Comparison of ENCODE assay signal across 25 cellular contexts in the genomic region with DNA sequence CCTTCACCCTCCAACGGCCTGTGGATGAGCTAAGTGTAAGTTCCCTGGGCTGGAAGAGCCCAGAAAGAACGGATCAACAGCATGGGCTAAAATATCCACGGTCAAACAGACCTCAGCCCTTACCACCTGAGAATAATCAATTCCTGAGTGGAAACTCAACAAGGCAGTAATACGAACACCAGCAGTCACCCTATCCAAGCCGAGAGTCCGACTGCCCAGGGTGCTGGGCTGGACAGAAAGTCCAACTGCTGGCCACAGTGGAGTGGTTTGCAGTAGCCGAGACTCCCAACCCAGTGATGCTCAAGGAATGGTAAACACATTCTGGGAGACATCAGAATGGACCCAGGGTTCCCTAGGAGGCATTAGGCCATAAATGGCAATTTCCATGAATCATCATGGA. TPM values are rescaled to one million over a fixed set of nuclear protein-coding genes. Genes with fewer than 3 reads are reported as not detected.
DNase-seq lines count a peak whose midpoint lies in the region; ATAC-seq, FAIRE-seq and TF ChIP-seq lines count a peak whose summit lies in the region.
"Had no signal": no experiment of that assay in that cellular context is flagged by ENCODE, and none has a peak within 500 bp of the region (broad histone marks: within the 10 kb centered on the region; RNA-seq: fewer than 3 reads in every experiment).

No MANE protein-coding gene starts in this region.

- ATAC-seq in activated CD8-positive, alpha-beta memory T cell treated with anti-CD3 and anti-CD28 coated beads, Interleukin-2, amount 10 ng/mL, durations not matched to agents 7 days and 5 days, result no peak
- ATAC-seq: CD8-positive, alpha-beta T cell; GM12878 had no signal

- peak; percentile 19 for DNase-seq in activated CD8-positive, alpha-beta memory T cell treated with anti-CD3 and anti-CD28 coated beads, Interleukin-2, amount 10 ng/mL, durations not matched to agents 7 days and 5 days
- no peak for DNase-seq in activated CD8-positive, alpha-beta memory T cell treated with anti-CD3 and anti-CD28 coated beads for 24 hours
- DNase-seq in coronary artery (ENCODE audit: low spot score) (peak; percentile 38), islet precursor cell (peak; percentile 50), urothelium cell line (ENCODE audit: low spot score) (no peak), HK-2 (ENCODE audit: unreplicated experiment) (no peak), DMS153 treated with DMSO at 0.1 percent for 48 hours (lab: John Stamatoyannopoulos, UW; ENCODE audit: unreplicated experiment) (no peak), T-helper 9 cell (no peak)
- DNase-seq: Caco-2; CD4-positive, CD25-positive, alpha-beta regulatory T cell; DMS153; DMS79; EL; GDM1; GM23248; HFFc6 had no signal

- no peaks in the 10 kb centered on the region for H3K9me3 Mint-ChIP-seq in activated CD8-positive, alpha-beta memory T cell treated with anti-CD3 and anti-CD28 coated beads, Interleukin-2, amount 10 ng/mL, durations not matched to agents 7 days and 5 days (ENCODE audit: low read depth)
- H3K9me3 Mint-ChIP-seq: CD8-positive, alpha-beta T cell; HFFc6 had no signal

- peaks cover 2% of the 10 kb centered on the region for H3K27me3 Mint-ChIP-seq in activated CD8-positive, alpha-beta memory T cell treated with anti-CD3 and anti-CD28 coated beads, Interleukin-2, amount 10 ng/mL, durations not matched to agents 7 days and 5 days
- H3K27me3 Mint-ChIP-seq: CD4-positive, CD25-positive, alpha-beta regulatory T cell had no signal

- H3K4me1 Mint-ChIP-seq in activated CD8-positive, alpha-beta memory T cell treated with anti-CD3 and anti-CD28 coated beads, Interleukin-2, amount 10 ng/mL, durations not matched to agents 7 days and 5 days, result no peaks in the 10 kb centered on the region
- H3K4me1 Mint-ChIP-seq: B cell had no signal

- peak; percentile 75 for FAIRE-seq in urothelium cell line (lab: Jason Lieb, UNC)
- FAIRE-seq: A204.1, GM12878, GM19239 had no signal

- H3K27ac ChIP-seq in coronary artery, result no peak overlapping the region
- H3K27ac ChIP-seq: 22Rv1, BLaER1, C4-2B, GM23248 had no signal

- H3K27ac Mint-ChIP-seq in activated CD8-positive, alpha-beta memory T cell treated with anti-CD3 and anti-CD28 coated beads, Interleukin-2, amount 10 ng/mL, durations not matched to agents 7 days and 5 days, result no peak overlapping the region
- H3K27ac Mint-ChIP-seq: B cell; CD4-positive, CD25-positive, alpha-beta regulatory T cell; CD8-positive, alpha-beta T cell; HFFc6 had no signal

- TF ChIP-seq CTCF in coronary artery (IDR thresholded peaks at IDR 0.05), result no peak

- H3K4me3 Mint-ChIP-seq in activated CD8-positive, alpha-beta memory T cell treated with anti-CD3 and anti-CD28 coated beads, Interleukin-2, amount 10 ng/mL, durations not matched to agents 7 days and 5 days, result no peak overlapping the region
- H3K4me3 Mint-ChIP-seq: B cell; CD4-positive, CD25-positive, alpha-beta regulatory T cell; CD8-positive, alpha-beta T cell; HFFc6 had no signal

- no peak overlapping the region for H3K4me3 ChIP-seq in coronary artery
- H3K4me3 ChIP-seq: BLaER1, GM12878, GM23248, HAP-1 had no signal

- CTCF ChIA-PET in activated CD8-positive, alpha-beta memory T cell treated with anti-CD3 and anti-CD28 coated beads, Interleukin-2, amount 10 ng/mL, durations not matched to agents 7 days and 5 days (lab: Charles Lee), result no interaction called here

- no peaks in the 10 kb centered on the region for H3K36me3 Mint-ChIP-seq in activated CD8-positive, alpha-beta memory T cell treated with anti-CD3 and anti-CD28 coated beads, Interleukin-2, amount 10 ng/mL, durations not matched to agents 7 days and 5 days
- H3K36me3 Mint-ChIP-seq: CD4-positive, CD25-positive, alpha-beta regulatory T cell; CD8-positive, alpha-beta T cell had no signal

RNA-seq across cellular contexts. Expression of a gene that starts 36.8 kb away (rescaled TPM):
- total RNA-seq in activated CD8-positive, alpha-beta memory T cell treated with anti-CD3 and anti-CD28 coated beads, Interleukin-2, amount 10 ng/mL, durations not matched to agents 7 days and 5 days, result not detected
- total RNA-seq: B cell; CD8-positive, alpha-beta T cell; GM12878; GM23248 had no signal

Comparison
In these comparisons a context has a peak if more than half of its experiments do, and no peak if none do; other contexts are left out.
1. DNase-seq: peak in activated CD8-positive, alpha-beta memory T cell treated with anti-CD3 and anti-CD28 coated beads, Interleukin-2, amount 10 ng/mL, durations not matched to agents 7 days and 5 days (single experiment), coronary artery (single experiment) and islet precursor cell (single experiment); none in activated CD8-positive, alpha-beta memory T cell treated with anti-CD3 and anti-CD28 coated beads for 24 hours (single experiment), urothelium cell line (single experiment), HK-2 (single experiment), DMS153 treated with DMSO at 0.1 percent for 48 hours (single experiment) and T-helper 9 cell (single experiment).